ENCODE assay signal across 3 cellular contexts in the genomic region with DNA sequence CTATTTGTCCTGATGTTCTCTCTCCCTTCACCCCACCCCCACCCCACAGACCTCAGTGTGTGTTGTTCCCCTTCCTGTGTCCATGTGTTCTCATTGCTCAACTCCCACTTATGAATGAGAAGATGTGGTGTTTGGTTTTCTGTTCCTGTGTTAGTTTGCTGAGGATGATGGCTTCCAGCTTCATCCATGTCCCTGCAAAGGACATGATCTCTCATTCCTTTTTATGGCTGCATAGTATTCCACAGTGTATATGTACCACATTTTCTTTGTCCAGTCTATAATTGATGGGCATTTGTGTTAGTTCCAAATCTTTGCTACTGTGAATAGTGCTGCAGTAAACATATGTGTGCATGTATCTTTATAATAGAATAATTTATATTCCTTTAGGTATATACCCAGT. TPM values are rescaled to one million over a fixed set of nuclear protein-coding genes. Genes with fewer than 3 reads are reported as not detected.
"Had no signal": no experiment of that assay in that cellular context is flagged by ENCODE, and none has a peak within 500 bp of the region (broad histone marks: within the 10 kb centered on the region; RNA-seq: fewer than 3 reads in every experiment).

No MANE protein-coding gene starts in this region.

RNA-seq across cellular contexts. Expression of gene SLC1A3, which starts 26.5 kb away (rescaled TPM):
- total RNA-seq: HepG2, HT-29 had no signal
- polyA plus RNA-seq: IgD-negative memory B cell had no signal
